Comparison of ENCODE assay signal across 8 cellular contexts in the genomic region with DNA sequence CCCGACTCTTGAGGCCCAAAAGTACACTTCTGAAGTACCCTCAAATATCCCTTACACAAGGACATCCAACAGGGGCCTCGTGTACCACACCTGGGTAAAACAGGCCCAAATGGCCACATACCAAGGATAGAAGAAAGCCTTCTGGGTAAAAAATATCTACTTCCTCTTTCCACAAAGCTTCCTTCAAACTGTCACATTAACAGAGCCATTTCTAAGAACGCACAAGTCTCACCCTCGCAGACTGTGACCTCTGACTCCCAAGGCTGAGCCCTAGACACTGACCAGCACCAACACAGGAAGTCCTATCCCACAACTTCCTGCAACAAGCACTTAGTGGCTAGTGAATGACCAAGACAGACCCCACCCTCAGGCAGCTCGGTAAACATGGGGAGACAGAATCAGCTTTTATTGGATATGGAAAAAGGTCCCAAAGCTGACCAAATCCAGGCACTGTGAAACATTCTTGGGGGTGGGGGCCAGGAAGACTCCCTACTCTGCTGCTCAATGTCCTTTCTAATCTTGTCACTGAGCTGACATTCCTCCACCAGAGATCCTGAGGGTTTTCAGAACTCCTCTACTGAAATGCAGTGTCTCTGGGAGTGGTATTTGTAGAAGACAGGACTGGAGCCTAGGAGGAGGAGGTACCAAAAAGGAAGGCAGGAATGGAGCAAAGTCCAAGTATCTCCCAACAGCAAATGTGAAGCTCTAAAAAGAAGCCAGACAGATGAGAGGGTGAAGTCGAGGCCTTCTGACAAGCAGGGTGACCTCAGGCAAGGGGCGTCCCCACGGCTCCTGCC. TPM values are rescaled to one million over a fixed set of nuclear protein-coding genes. Genes with fewer than 3 reads are reported as not detected.
DNase-seq lines count a peak whose midpoint lies in the region; ATAC-seq, FAIRE-seq and TF ChIP-seq lines count a peak whose summit lies in the region.

No MANE protein-coding gene starts in this region.

- peaks cover 39% of the 10 kb centered on the region for H3K4me1 ChIP-seq in A549
- H3K4me1 ChIP-seq in HUES6 (ENCODE audit: control insufficient read depth, insufficient read depth, low read length) = peaks cover 89% of the 10 kb centered on the region
- peaks cover 92% of the 10 kb centered on the region for H3K4me1 ChIP-seq in adipocyte (ENCODE audit: control insufficient read depth, insufficient read depth, low read length)
- H3K4me1 ChIP-seq in thoracic aorta (ENCODE audit: control insufficient read depth in 1 of 2, low read depth in 2 of 2) = peaks cover 71 to 86% of the 10 kb centered on the region in 2 donors

- H3K9me3 ChIP-seq in A549 (no peaks in the 10 kb centered on the region), HUES6 (ENCODE audit: control insufficient read depth, insufficient read depth, low read depth, low read length) (no peaks in the 10 kb centered on the region), adipocyte (ENCODE audit: control insufficient read depth, low read length) (no peaks in the 10 kb centered on the region), thoracic aorta (no peaks in the 10 kb centered on the region)

- POLR2A ChIA-PET in A549 (lab: Yijun Ruan, JAX) = interaction anchor here (1.6 kb wide), 1 partner anchor 16 kb away, joined by 4 read pairs; a partner anchor contains a TSS

- WGBS in A549 (ENCODE audit: missing lambda C conversion rate) = 65% methylated on average over 8 of the region's 8 CpGs

- DNase-seq in A549 (ENCODE audit: low read depth in 1 of 2, low spot score in 1 of 2) (peak in 1 of 2 experiments; percentile 45), adipocyte (ENCODE audit: low read depth) (peak; percentile 28), thoracic aorta (ENCODE audit: low spot score) (no peak), activated gamma-delta T cell treated with Interleukin-2 at 50 U/mL for 16 hours (no peak)

- peak in 1 of 2 experiments; percentile 36; a peak in 3 of 6 replicates for ATAC-seq in A549
- ATAC-seq in thoracic aorta (ENCODE audit: insufficient number of reproducible peaks, low FRiP score, low read depth) = no peak
- ATAC-seq in GM21447 (IDR thresholded peaks at IDR 0.05; ENCODE audit: unreplicated experiment) = no peak
- no peak for ATAC-seq in GM19351 (IDR thresholded peaks at IDR 0.05; ENCODE audit: unreplicated experiment)

- CTCF ChIA-PET in A549 (lab: Yijun Ruan, JAX) = interaction anchor here (1.2 to 3.6 kb wide), 3 partner anchors 9 to 68 kb away, joined by 3 to 12 read pairs (median 10); no protein-coding TSS in a partner anchor

- H3K27me3 ChIP-seq in HUES6 (ENCODE audit: control insufficient read depth, insufficient read depth, low read length) = no peaks in the 10 kb centered on the region
- no peaks in the 10 kb centered on the region for H3K27me3 ChIP-seq in adipocyte (replicated peaks; ENCODE audit: control insufficient read depth, insufficient read depth, low read length)
- no peaks in the 10 kb centered on the region for H3K27me3 ChIP-seq in layer of hippocampus (ENCODE audit: control insufficient read depth, insufficient read depth, low read length)
- H3K27me3 ChIP-seq in thoracic aorta (replicated peaks; ENCODE audit: insufficient read depth) = no peaks in the 10 kb centered on the region

- H3K27ac ChIP-seq in A549 = peak overlapping the region; percentile 33 to 87; a peak in 5 of 6 replicates
- H3K27ac ChIP-seq in HUES6 (ENCODE audit: low read depth, low read length) = peak overlapping the region; percentile 94; the same call in 1 of the 2 replicates
- H3K27ac ChIP-seq in layer of hippocampus (ENCODE audit: low read depth, low read length) = peak overlapping the region; percentile 92
- peak overlapping the region; percentile 99 for H3K27ac ChIP-seq in thoracic aorta

- TF ChIP-seq CTCF in A549 (IDR thresholded peaks at IDR 0.05) = no peak
- no peak for TF ChIP-seq CTCF in thoracic aorta (IDR thresholded peaks at IDR 0.05)

- no peak for TF ChIP-seq EP300 in A549 (IDR thresholded peaks at IDR 0.05)

- H3K36me3 ChIP-seq in HUES6 (ENCODE audit: control insufficient read depth, insufficient read depth, low read length) (peaks cover 40% of the 10 kb centered on the region), adipocyte (ENCODE audit: control insufficient read depth, insufficient read depth, low read length, severe bottlenecking) (peaks cover 32% of the 10 kb centered on the region), thoracic aorta (peaks cover 18% of the 10 kb centered on the region)

- H3K4me3 ChIP-seq in A549 = no peak overlapping the region
- no peak overlapping the region for H3K4me3 ChIP-seq in HUES6 (ENCODE audit: low read depth, low read length)
- peak overlapping the region; percentile 22 for H3K4me3 ChIP-seq in adipocyte (ENCODE audit: low read length)
- H3K4me3 ChIP-seq in thoracic aorta = no peak overlapping the region

- TF ChIP-seq POLR2A in A549 (IDR thresholded peaks at IDR 0.05; ENCODE audit: low read length) = no peak

- no peak for FAIRE-seq in A549 (lab: Jason Lieb, UNC)

- peak overlapping the region; percentile 60 for H3K4me2 ChIP-seq in A549

- TF ChIP-seq RAD21 in A549 (conservative IDR thresholded peaks at IDR 0.05 in 1 of 2, IDR thresholded peaks at IDR 0.05 in 1 of 2) = no peak

- peak overlapping the region; percentile 77 for H3K9ac ChIP-seq in HUES6 (ENCODE audit: low read length)
- H3K9ac ChIP-seq in adipocyte (ENCODE audit: low read length) = peak overlapping the region; percentile 82

TF ChIP-seq in A549, 52 proteins besides CTCF, POLR2A, EP300 and RAD21:
- no peak for TF ChIP-seq HDAC2 (IDR thresholded peaks at IDR 0.05)
- no peak for TF ChIP-seq EHMT2 (IDR thresholded peaks at IDR 0.05; ENCODE audit: low read depth)
- no peak for TF ChIP-seq KDM1A (IDR thresholded peaks at IDR 0.05; ENCODE audit: low read depth)
- no peak for TF ChIP-seq ZNF302 (CRISPR knock-in tag; IDR thresholded peaks at IDR 0.05)
- no peak for TF ChIP-seq CBX2 (IDR thresholded peaks at IDR 0.05; ENCODE audit: borderline replicate concordance, low read depth)
- no peak for TF ChIP-seq SMC3 (IDR thresholded peaks at IDR 0.05)
- TF ChIP-seq RCOR1 (IDR thresholded peaks at IDR 0.05; ENCODE audit: low read depth, low read length) = no peak

RNA-seq across cellular contexts. Expression of a gene that starts 15.9 kb away (rescaled TPM):
- polyA plus RNA-seq in A549 (2011; rRNA removed) = 50.4 and 52.3 TPM in 2 replicates
- 42.8 and 54.6 TPM in 2 replicates for polyA plus RNA-seq in A549 (2012; cell fraction: cytosol; rRNA removed)
- polyA plus RNA-seq in A549 (2012; cell fraction: nucleus; rRNA removed) = 49.1 and 57.4 TPM in 2 replicates
- 42.9 to 50.6 TPM (median 43.5 TPM) in 3 replicates for polyA plus RNA-seq in A549 (2017; fragmentation: RNase III; extraction: RNeasy Plus Mini Kit Qiagen cat#74134 plus additional on column Dnase treatment)
- 94.5 and 141 TPM in 2 replicates for polyA minus RNA-seq in A549 (2011; rRNA and poly(A)+ RNA removed)
- 100 to 1,000 TPM; 109 to 271 TPM for total RNA-seq in thoracic aorta

RNA-seq across cellular contexts. Expression of a gene that starts 16.2 kb away (rescaled TPM):
- 38.0 and 42.4 TPM in 2 replicates for polyA plus RNA-seq in A549 (2011; rRNA removed)
- 17.5 and 20.6 TPM in 2 replicates for polyA plus RNA-seq in A549 (2012; cell fraction: cytosol; rRNA removed)
- polyA plus RNA-seq in A549 (2012; cell fraction: nucleus; rRNA removed) = 36.1 and 38.6 TPM in 2 replicates
- 14.0 to 15.4 TPM (median 14.5 TPM) in 3 replicates for polyA plus RNA-seq in A549 (2017; fragmentation: RNase III; extraction: RNeasy Plus Mini Kit Qiagen cat#74134 plus additional on column Dnase treatment)
- 65.6 and 73.8 TPM in 2 replicates for polyA minus RNA-seq in A549 (2011; rRNA and poly(A)+ RNA removed)
- total RNA-seq in thoracic aorta = 10 to 100 TPM; 41.4 to 75.3 TPM
